In the genomic region with DNA sequence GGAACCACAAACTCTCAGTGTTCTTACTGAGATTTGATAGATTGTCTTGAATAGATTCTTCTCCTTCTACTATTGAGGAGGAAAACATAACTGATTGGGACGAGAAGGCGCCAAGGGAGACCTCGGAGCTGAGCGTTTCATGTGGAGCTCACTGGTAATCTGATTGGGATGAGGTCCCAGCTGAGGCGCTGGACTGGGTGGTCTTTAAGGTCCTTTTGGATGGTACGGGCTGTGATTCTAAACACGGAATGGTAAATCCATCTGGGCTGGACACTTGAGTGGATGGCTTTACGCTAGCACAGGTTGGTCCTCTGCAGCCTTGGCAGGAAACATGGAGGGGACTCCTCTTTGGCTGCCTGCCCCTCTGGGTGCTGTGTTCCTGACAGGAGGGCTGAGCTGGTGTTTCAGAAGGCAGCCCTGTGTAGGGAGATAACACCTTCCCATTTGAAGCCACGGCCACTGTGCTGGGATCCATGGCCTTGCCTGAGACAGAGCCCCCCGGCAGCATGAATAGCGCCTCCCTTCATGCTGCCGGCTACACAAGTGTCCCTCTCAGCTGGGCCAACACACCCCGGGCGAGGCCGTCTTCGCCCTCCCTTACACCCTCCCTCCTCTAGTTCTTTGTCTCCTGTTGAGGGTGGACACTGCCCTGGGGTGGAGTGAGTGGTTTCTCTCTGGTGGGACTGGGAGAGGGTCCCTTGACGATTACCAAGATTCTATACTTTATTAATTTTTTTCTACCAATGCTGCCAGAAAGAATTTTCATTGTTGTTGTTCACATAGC, we compare ENCODE assay signal across 28 cellular contexts.
"Had no signal": no experiment of that assay in that cellular context is flagged by ENCODE, and none has a peak within 500 bp of the region (broad histone marks: within the 10 kb centered on the region; RNA-seq: fewer than 3 reads in every experiment).

No MANE protein-coding gene starts in this region.

- H3K4me3 Mint-ChIP-seq: activated B cell treated with CpG ODN at 0.5 μM for 24 hours; activated T-cell treated with anti-CD3 and anti-CD28 coated beads, Interleukin-2, amount 50 U/mL, for 4 hours; activated T-helper 17 cell treated with anti-CD3 and anti-CD28 coated beads, Interleukin-2, amount 50 U/mL, for 72 hours; memory B cell; naive thymus-derived CD8-positive, alpha-beta T cell; stimulated activated naive CD8-positive, alpha-beta T cell treated with anti-CD3 and anti-CD28 coated beads, Interleukin-15, Interleukin-2, amounts not matched to agents 100 ng/mL and 50 ng/mL, for 24 hours; T-helper 2 cell treated with Interferon-gamma antibody and Interleukin-4, amounts not matched to agents 5 μg/mL and 100 μg/mL, for 36 hours had no signal

- H3K27me3 ChIP-seq: adrenal gland, body of pancreas, colonic mucosa, gastrocnemius medialis, ovary, upper lobe of left lung, vagina had no signal

- H3K4me3 ChIP-seq: adrenal gland, body of pancreas, colonic mucosa, gastrocnemius medialis, ovary, skin epidermis, upper lobe of left lung, vagina had no signal

- FAIRE-seq: islet of Langerhans had no signal

- H3K27ac Mint-ChIP-seq: activated B cell treated with CpG ODN at 0.5 μM for 24 hours; activated T-helper 17 cell treated with anti-CD3 and anti-CD28 coated beads, Interleukin-2, amount 50 U/mL, for 72 hours; memory B cell; naive thymus-derived CD8-positive, alpha-beta T cell; progenitor cell of endocrine pancreas; stimulated activated naive CD8-positive, alpha-beta T cell treated with anti-CD3 and anti-CD28 coated beads, Interleukin-15, Interleukin-2, amounts not matched to agents 100 ng/mL and 50 ng/mL, for 24 hours; T-helper 2 cell treated with Interferon-gamma antibody and Interleukin-4, amounts not matched to agents 5 μg/mL and 100 μg/mL, for 36 hours had no signal

- DNase-seq: activated B cell treated with CpG ODN at 0.5 μM for 24 hours; activated CD4-positive, alpha-beta T cell treated with anti-CD3 and anti-CD28 coated beads, Interleukin-2, amount 50 U/mL, for 1 hour; activated gamma-delta T cell treated with Interleukin-2 at 50 U/mL for 16 hours; activated naive CD4-positive, alpha-beta T cell treated with anti-CD3 and anti-CD28 coated beads, Interleukin-2, amount 50 U/mL, for 16 hours; activated T-cell treated with anti-CD3 and anti-CD28 coated beads, Interleukin-2, amount 50 U/mL, for 4 hours; body of pancreas; cerebellar nuclear complex; colonic mucosa; effector CD8-positive, alpha-beta T cell; gastrocnemius medialis; glutamatergic neuron; naive thymus-derived CD8-positive, alpha-beta T cell; ovary; stimulated activated CD4-positive, alpha-beta T cell treated with anti-CD3 and anti-CD28 coated beads, Interleukin-12 subunit alpha, Interleukin-12 subunit beta, amount 100 ng/mL, for 4 hours; stimulated activated CD4-positive, alpha-beta T cell treated with anti-CD3 and anti-CD28 coated beads, Interleukin-4, amount 100 ng/mL, for 1 hour; substantia nigra; T-helper 1 cell; upper lobe of left lung had no signal

- H3K4me1 ChIP-seq: body of pancreas, colonic mucosa, gastrocnemius medialis, upper lobe of left lung, vagina had no signal

- H3K27ac ChIP-seq: adrenal gland, body of pancreas, colonic mucosa, gastrocnemius medialis, ovary, skin epidermis, upper lobe of left lung, vagina had no signal

- H3K9me3 ChIP-seq: adrenal gland, body of pancreas, colonic mucosa, gastrocnemius medialis, ovary, vagina had no signal

- H3K36me3 ChIP-seq: adrenal gland, colonic mucosa, gastrocnemius medialis, ovary, upper lobe of left lung, vagina had no signal

- ATAC-seq: activated T-cell treated with anti-CD3 and anti-CD28 coated beads, Interleukin-2, amount 50 U/mL, for 4 hours; activated T-helper 17 cell treated with anti-CD3 and anti-CD28 coated beads, Interleukin-2, amount 50 U/mL, for 72 hours; body of pancreas; gastrocnemius medialis; naive thymus-derived CD8-positive, alpha-beta T cell; sciatic nerve had no signal

- H3K4me1 Mint-ChIP-seq: activated B cell treated with CpG ODN at 0.5 μM for 24 hours; activated T-helper 17 cell treated with anti-CD3 and anti-CD28 coated beads, Interleukin-2, amount 50 U/mL, for 72 hours; memory B cell had no signal

- H3K27me3 Mint-ChIP-seq: activated B cell treated with CpG ODN at 0.5 μM for 24 hours; stimulated activated naive CD8-positive, alpha-beta T cell treated with anti-CD3 and anti-CD28 coated beads, Interleukin-15, Interleukin-2, amounts not matched to agents 100 ng/mL and 50 ng/mL, for 24 hours had no signal
